Comparison of ENCODE assay signal across 8 cellular contexts in the genomic region with DNA sequence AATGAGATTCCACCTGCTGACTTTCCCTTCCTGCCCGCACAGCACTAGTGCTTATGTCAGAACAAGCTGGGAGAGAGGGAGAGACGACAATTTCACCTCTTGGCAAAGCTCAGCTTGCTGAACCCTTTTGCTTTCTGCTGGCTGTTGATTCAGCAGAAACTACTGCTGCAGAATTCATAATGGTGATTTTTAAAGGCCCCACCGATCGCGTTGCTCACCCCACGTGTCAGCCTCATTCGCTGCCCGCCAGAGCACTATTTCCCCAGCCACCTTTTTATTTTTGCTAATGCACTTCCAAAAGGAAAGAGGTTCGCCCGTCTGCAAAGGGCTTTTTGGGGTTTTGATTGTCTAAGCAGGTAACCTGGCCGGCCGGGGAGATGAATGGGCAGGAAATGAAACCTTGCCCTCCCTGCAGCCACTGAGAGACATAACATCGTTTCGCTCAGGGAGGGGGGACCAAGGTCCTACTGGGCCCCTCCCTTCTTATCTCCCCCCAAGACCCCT. TPM values are rescaled to one million over a fixed set of nuclear protein-coding genes. Genes with fewer than 3 reads are reported as not detected.
DNase-seq lines count a peak whose midpoint lies in the region; ATAC-seq and TF ChIP-seq lines count a peak whose summit lies in the region.

No MANE protein-coding gene starts in this region.

- no peaks in the 10 kb centered on the region for H3K9me3 ChIP-seq in Peyer's patch
- H3K9me3 ChIP-seq in esophagus muscularis mucosa = no peaks in the 10 kb centered on the region

- no peak for DNase-seq in Peyer's patch
- no peak for DNase-seq in esophagus muscularis mucosa (ENCODE audit: extremely low spot score)
- DNase-seq in posterior cingulate gyrus = peak in 6 of 10 donors; percentile 7 to 64 (median 16)
- DNase-seq in GOT3 (lab: John Stamatoyannopoulos, UW) = no peak
- no peak for DNase-seq in SW480 (ENCODE audit: low spot score)
- DNase-seq in COLO668 (lab: John Stamatoyannopoulos, UW; ENCODE audit: unreplicated experiment) = no peak

- ATAC-seq in GM19397 (IDR thresholded peaks at IDR 0.05; ENCODE audit: unreplicated experiment) (peak; percentile 38), HG03039 (IDR thresholded peaks at IDR 0.05; ENCODE audit: unreplicated experiment) (no peak)

- TF ChIP-seq EP300 in esophagus muscularis mucosa (IDR thresholded peaks at IDR 0.05) = no peak

- H3K4me1 ChIP-seq in Peyer's patch (peaks cover 0 to 14% (median 0%) of the 10 kb centered on the region in 4 donors), esophagus muscularis mucosa (peaks cover 21 to 27% (median 21%) of the 10 kb centered on the region in 4 donors)

- TF ChIP-seq CTCF in Peyer's patch (IDR thresholded peaks at IDR 0.05) (no peak), esophagus muscularis mucosa (IDR thresholded peaks at IDR 0.05) (no peak)

- peak overlapping the region in 2 of 4 donors; percentile 19 to 22 for H3K27ac ChIP-seq in Peyer's patch
- H3K27ac ChIP-seq in esophagus muscularis mucosa (replicated peaks in 1 of 4) = no peak overlapping the region

- no peaks in the 10 kb centered on the region for H3K36me3 ChIP-seq in Peyer's patch
- no peaks in the 10 kb centered on the region for H3K36me3 ChIP-seq in esophagus muscularis mucosa

- 23% methylated on average over 14 of the region's 14 CpGs for WGBS in esophagus muscularis mucosa

- H3K27me3 ChIP-seq in Peyer's patch (peaks cover 0 to 11% of the 10 kb centered on the region in 2 donors), esophagus muscularis mucosa (peaks cover 0 to 43% (median 5%) of the 10 kb centered on the region in 4 donors)

- intact Hi-C loops in esophagus muscularis mucosa (cut with DNase I) (no loop called here), posterior cingulate gyrus (cut with DNase I) (loop anchor here (5.0 kb wide), 1 partner anchor 45 kb away; no protein-coding TSS in a partner anchor)

- peak overlapping the region; percentile 24 to 55 (median 40) for H3K4me3 ChIP-seq in Peyer's patch
- H3K4me3 ChIP-seq in esophagus muscularis mucosa = peak overlapping the region; percentile 48 to 64 (median 56)

- no peak for TF ChIP-seq POLR2A in Peyer's patch (IDR thresholded peaks at IDR 0.05)
- no peak for TF ChIP-seq POLR2A in esophagus muscularis mucosa (IDR thresholded peaks at IDR 0.05; ENCODE audit: low read depth)

RNA-seq across cellular contexts. Expression of a gene that starts 1.3 kb away (rescaled TPM):
- total RNA-seq in Peyer's patch (1 to 10 TPM; 1.2 to 2.9 (median 1.9) TPM), esophagus muscularis mucosa (1 to 10 TPM; 1.2 to 4.0 (median 2.1) TPM)

Comparison
In these comparisons a context has a peak if more than half of its experiments do, and no peak if none do; other contexts are left out.
1. DNase-seq: peak in posterior cingulate gyrus (6 of 10); none in Peyer's patch (0 of 3), esophagus muscularis mucosa (single experiment), GOT3 (single experiment), SW480 (single experiment) and COLO668 (single experiment).